Comparison of ENCODE assay signal across 13 cellular contexts in genomic region chr18:22286576-22286975, GRCh38.
DNase-seq lines count a peak whose midpoint lies in the region; ATAC-seq and TF ChIP-seq lines count a peak whose summit lies in the region.
"Had no signal": no experiment of that assay in that cellular context is flagged by ENCODE, and none has a peak within 500 bp of the region (broad histone marks: within the 10 kb centered on the region; RNA-seq: fewer than 3 reads in every experiment).

No MANE protein-coding gene starts in this region.

- no peak for ATAC-seq in activated naive CD4-positive, alpha-beta T cell treated with anti-CD3 and anti-CD28 coated beads, Interleukin-2, amount 50 U/mL, for 72 hours
- ATAC-seq in right lobe of liver (peak; percentile 85 to 91 (median 88)), GM18498 (IDR thresholded peaks at IDR 0.05; ENCODE audit: unreplicated experiment) (no peak)
- ATAC-seq: WTC11 had no signal

- peak; percentile 34 for TF ChIP-seq POLR2A in right lobe of liver (IDR thresholded peaks at IDR 0.05)

- H3K27ac ChIP-seq in right lobe of liver (peak overlapping the region; percentile 22 to 47 (median 39)), urinary bladder (ENCODE audit: low read depth) (no peak overlapping the region)
- H3K27ac ChIP-seq: parathyroid adenoma, SJCRH30 had no signal

- H3K27me3 ChIP-seq in right lobe of liver = no peaks in the 10 kb centered on the region
- H3K27me3 ChIP-seq: SJCRH30 had no signal

- H3K36me3 ChIP-seq in right lobe of liver = no peaks in the 10 kb centered on the region
- H3K36me3 ChIP-seq in urinary bladder (ENCODE audit: insufficient read depth) = no peaks in the 10 kb centered on the region
- H3K36me3 ChIP-seq: SJCRH30 had no signal

- H3K27me3 Mint-ChIP-seq in activated naive CD4-positive, alpha-beta T cell treated with anti-CD3 and anti-CD28 coated beads, Interleukin-2, amount 50 U/mL, for 24 hours = no peaks in the 10 kb centered on the region
- H3K27me3 Mint-ChIP-seq: activated T-cell treated with anti-CD3 and anti-CD28 coated beads, Interleukin-2, amount 50 U/mL, for 24 hours had no signal

- H3K4me1 ChIP-seq in right lobe of liver (peaks cover 0 to 17% (median 3%) of the 10 kb centered on the region in 4 donors), urinary bladder (ENCODE audit: insufficient read depth) (no peaks in the 10 kb centered on the region)
- H3K4me1 ChIP-seq: parathyroid adenoma, SJCRH30 had no signal

- H3K4me3 Mint-ChIP-seq in activated naive CD4-positive, alpha-beta T cell treated with anti-CD3 and anti-CD28 coated beads, Interleukin-2, amount 50 U/mL, for 24 hours = no peak overlapping the region
- H3K4me3 Mint-ChIP-seq: activated T-cell treated with anti-CD3 and anti-CD28 coated beads, Interleukin-2, amount 50 U/mL, for 24 hours; WTC11 had no signal

- no peak for DNase-seq in activated naive CD4-positive, alpha-beta T cell treated with anti-CD3 and anti-CD28 coated beads, Interleukin-2, amount 50 U/mL, for 72 hours (ENCODE audit: low spot score in 2 of 2)
- peak; percentile 46 for DNase-seq in dermis blood vessel endothelial cell
- peak; percentile 69 to 80 (median 77) for DNase-seq in right lobe of liver
- DNase-seq in stimulated activated CD4-positive, alpha-beta T cell treated with anti-CD3 and anti-CD28 coated beads, Interleukin-2, amount 100 ng/mL, for 48 hours = no peak
- no peak for DNase-seq in T1000 (lab: John Stamatoyannopoulos, UW)
- DNase-seq: activated T-cell treated with anti-CD3 and anti-CD28 coated beads, Interleukin-2, amount 50 U/mL, for 24 hours; NCI-H2227 treated with DMSO at 0.1 percent for 48 hours; SJCRH30 had no signal

- TF ChIP-seq CTCF in right lobe of liver (IDR thresholded peaks at IDR 0.05) = no peak

- H3K36me3 Mint-ChIP-seq in activated naive CD4-positive, alpha-beta T cell treated with anti-CD3 and anti-CD28 coated beads, Interleukin-2, amount 50 U/mL, for 24 hours = no peaks in the 10 kb centered on the region
- no peaks in the 10 kb centered on the region for H3K36me3 Mint-ChIP-seq in activated naive CD4-positive, alpha-beta T cell treated with anti-CD3 and anti-CD28 coated beads, Interleukin-2, amount 50 U/mL, for 72 hours
- H3K36me3 Mint-ChIP-seq: WTC11 had no signal

- H3K9me3 Mint-ChIP-seq in activated naive CD4-positive, alpha-beta T cell treated with anti-CD3 and anti-CD28 coated beads, Interleukin-2, amount 50 U/mL, for 24 hours = peaks cover 16% of the 10 kb centered on the region
- H3K9me3 Mint-ChIP-seq in activated naive CD4-positive, alpha-beta T cell treated with anti-CD3 and anti-CD28 coated beads, Interleukin-2, amount 50 U/mL, for 72 hours = peaks cover 6 to 13% of the 10 kb centered on the region in 2 donors

- H3K4me1 Mint-ChIP-seq in activated naive CD4-positive, alpha-beta T cell treated with anti-CD3 and anti-CD28 coated beads, Interleukin-2, amount 50 U/mL, for 24 hours = peaks cover 5% of the 10 kb centered on the region
- H3K4me1 Mint-ChIP-seq: WTC11 had no signal

- H3K4me3 ChIP-seq in right lobe of liver (peak overlapping the region in 2 of 3 donors; percentile 10 to 11), urinary bladder (ENCODE audit: low read depth, low read length) (peak overlapping the region; percentile 5)
- H3K4me3 ChIP-seq: SJCRH30 had no signal

- peaks cover 0 to 2% (median 0%) of the 10 kb centered on the region in 4 donors for H3K9me3 ChIP-seq in right lobe of liver
- H3K9me3 ChIP-seq: SJCRH30 had no signal

- intact Hi-C loops in right lobe of liver (cut with DNase I) = no loop called here

- peak overlapping the region; percentile 24 for H3K27ac Mint-ChIP-seq in activated naive CD4-positive, alpha-beta T cell treated with anti-CD3 and anti-CD28 coated beads, Interleukin-2, amount 50 U/mL, for 24 hours
- H3K27ac Mint-ChIP-seq in activated naive CD4-positive, alpha-beta T cell treated with anti-CD3 and anti-CD28 coated beads, Interleukin-2, amount 50 U/mL, for 72 hours = no peak overlapping the region
- H3K27ac Mint-ChIP-seq: activated T-cell treated with anti-CD3 and anti-CD28 coated beads, Interleukin-2, amount 50 U/mL, for 24 hours; WTC11 had no signal

- WGBS in right lobe of liver (ENCODE audit: insufficient coverage, low coverage, low lambda C conversion rate, missing lambda C conversion rate) = 18% methylated on average over 2 of the region's 5 CpGs
- 13% methylated on average over 5 of the region's 5 CpGs for WGBS in urinary bladder

Comparison
In these comparisons a context has a peak if more than half of its experiments do, and no peak if none do; other contexts are left out.
1. ATAC-seq: peak in right lobe of liver (4 of 4); none in activated naive CD4-positive, alpha-beta T cell treated with anti-CD3 and anti-CD28 coated beads, Interleukin-2, amount 50 U/mL, for 72 hours (0 of 2) and GM18498 (single experiment).
2. DNase-seq: peak in dermis blood vessel endothelial cell (single experiment) and right lobe of liver (3 of 3); none in activated naive CD4-positive, alpha-beta T cell treated with anti-CD3 and anti-CD28 coated beads, Interleukin-2, amount 50 U/mL, for 72 hours (0 of 2), stimulated activated CD4-positive, alpha-beta T cell treated with anti-CD3 and anti-CD28 coated beads, Interleukin-2, amount 100 ng/mL, for 48 hours (0 of 2) and T1000 (single experiment).